In genomic region chr16:2775317-2775716, GRCh38 we compare ENCODE assay signal across 13 cellular contexts. TPM values are rescaled to one million over a fixed set of nuclear protein-coding genes. Genes with fewer than 3 reads are reported as not detected.
DNase-seq lines count a peak whose midpoint lies in the region; ATAC-seq, FAIRE-seq and TF ChIP-seq lines count a peak whose summit lies in the region.
"Had no signal": no experiment of that assay in that cellular context is flagged by ENCODE, and none has a peak within 500 bp of the region (broad histone marks: within the 10 kb centered on the region; RNA-seq: fewer than 3 reads in every experiment).

No MANE protein-coding gene starts in this region.

- H3K4me3 ChIP-seq in SK-N-SH (ENCODE audit: low read depth in 2 of 2, low read length in 1 of 2) (no peak overlapping the region), MG63 (peak overlapping the region; percentile 100), neutrophil (ENCODE audit: low read depth in 1 of 2, low read length in 1 of 2) (no peak overlapping the region), tibial artery (peak overlapping the region in 1 of 2 donors; percentile 83), kidney (ENCODE audit: low read length in 2 of 2) (no peak overlapping the region)

- peak overlapping the region; percentile 77 for H3K4me2 ChIP-seq in SK-N-SH

- H3K4me1 ChIP-seq in SK-N-SH (ENCODE audit: control insufficient read depth in 1 of 2, insufficient read depth in 2 of 2, low read depth in 1 of 2, low read length in 1 of 2) (peaks cover 11 to 25% of the 10 kb centered on the region in 2 experiments; a peak in 2 of 4 replicates), neutrophil (ENCODE audit: control insufficient read depth in 1 of 2, insufficient read depth in 1 of 2, low read depth in 1 of 2, low read length in 1 of 2) (peaks cover 30 to 33% of the 10 kb centered on the region in 2 experiments), tibial artery (peaks cover 0 to 35% (median 27%) of the 10 kb centered on the region in 4 donors), kidney (ENCODE audit: control insufficient read depth in 1 of 2, insufficient read depth in 1 of 2, low read depth in 1 of 2, low read length in 2 of 2) (peaks cover 7 to 23% of the 10 kb centered on the region in 2 donors)

- H3K9me3 ChIP-seq in SK-N-SH (no peaks in the 10 kb centered on the region), MG63 (no peaks in the 10 kb centered on the region), neutrophil (no peaks in the 10 kb centered on the region), tibial artery (no peaks in the 10 kb centered on the region), kidney (ENCODE audit: control insufficient read depth in 1 of 2, low read length in 2 of 2) (no peaks in the 10 kb centered on the region)

- peaks cover 51% of the 10 kb centered on the region for H3K79me2 ChIP-seq in SK-N-SH (ENCODE audit: insufficient read depth)

- no peak for TF ChIP-seq EP300 in SK-N-SH (IDR thresholded peaks at IDR 0.05; ENCODE audit: borderline replicate concordance in 1 of 2, low read depth in 1 of 2, low read length in 1 of 2)

- H3K9me3 Mint-ChIP-seq in effector memory CD8-positive, alpha-beta T cell: no peaks in the 10 kb centered on the region

- H3K27ac ChIP-seq in SK-N-SH (ENCODE audit: low read depth in 2 of 2, low read length in 1 of 2): no peak overlapping the region
- H3K27ac ChIP-seq in neutrophil: peak overlapping the region; percentile 62
- no peak overlapping the region for H3K27ac ChIP-seq in tibial artery
- H3K27ac ChIP-seq in kidney (ENCODE audit: low read depth in 2 of 2, low read length in 2 of 2): no peak overlapping the region
- H3K27ac ChIP-seq: WERI-Rb-1 had no signal

- H3K36me3 Mint-ChIP-seq in effector memory CD8-positive, alpha-beta T cell (ENCODE audit: insufficient read depth): peaks cover 48% of the 10 kb centered on the region

- intact Hi-C loops in tibial artery (cut with DNase I; ENCODE audit: low total_unique reads) (no loop called here), kidney (cut with DNase I) (no loop called here)

- H3K27me3 Mint-ChIP-seq in effector memory CD8-positive, alpha-beta T cell: no peaks in the 10 kb centered on the region

- H3F3A ChIP-seq in SK-N-SH (replicated peaks; ENCODE audit: insufficient read depth): peaks cover 11% of the 10 kb centered on the region

- 77% methylated on average over 5 of the region's 6 CpGs for WGBS in SK-N-SH (ENCODE audit: low lambda C conversion rate)

- H3K27me3 ChIP-seq in SK-N-SH (ENCODE audit: insufficient read depth) (no peaks in the 10 kb centered on the region), MG63 (no peaks in the 10 kb centered on the region), neutrophil (no peaks in the 10 kb centered on the region), tibial artery (no peaks in the 10 kb centered on the region)

- no peak overlapping the region for H3K9ac ChIP-seq in SK-N-SH
- H3K9ac ChIP-seq in kidney (ENCODE audit: low read length in 2 of 2): no peak overlapping the region

- TF ChIP-seq CTCF in SK-N-SH (IDR thresholded peaks at IDR 0.05) (no peak), neutrophil (IDR thresholded peaks at IDR 0.05) (no peak), tibial artery (IDR thresholded peaks at IDR 0.05) (no peak), kidney (IDR thresholded peaks at IDR 0.05; ENCODE audit: borderline replicate concordance, extremely low read depth, insufficient read depth) (no peak)

- no peak for FAIRE-seq in kidney (lab: Jason Lieb, UNC)

- H3K9me2 ChIP-seq in SK-N-SH: no peaks in the 10 kb centered on the region

- TF ChIP-seq RAD21 in SK-N-SH (IDR thresholded peaks at IDR 0.05; ENCODE audit: low read length): no peak

- peak overlapping the region; percentile 92 to 93 for H3K4me3 Mint-ChIP-seq in effector memory CD8-positive, alpha-beta T cell

- H4K20me1 ChIP-seq in SK-N-SH (ENCODE audit: insufficient read depth): peaks cover 32% of the 10 kb centered on the region

- H2AFZ ChIP-seq in SK-N-SH (ENCODE audit: low read depth): no peak overlapping the region

- peaks cover 28 to 48% of the 10 kb centered on the region in 2 donors for H3K4me1 Mint-ChIP-seq in effector memory CD8-positive, alpha-beta T cell (ENCODE audit: low read depth in 2 of 2)

- H3K36me3 ChIP-seq in SK-N-SH (replicated peaks in 1 of 2; ENCODE audit: control insufficient read depth in 1 of 2, insufficient read depth in 2 of 2, low read length in 1 of 2) (peaks cover 16 to 37% of the 10 kb centered on the region in 2 experiments), MG63 (peaks cover 65% of the 10 kb centered on the region), neutrophil (peaks cover 49% of the 10 kb centered on the region), tibial artery (peaks cover 19 to 51% (median 38%) of the 10 kb centered on the region in 3 donors), kidney (ENCODE audit: control insufficient read depth in 1 of 2, insufficient read depth in 2 of 2, low read length in 2 of 2) (peaks cover 14 to 23% of the 10 kb centered on the region in 2 donors)

- POLR2A ChIA-PET in SK-N-SH (lab: Yijun Ruan, JAX): interaction anchor here (1.8 kb wide), 1 partner anchor 23 kb away, joined by 10 read pairs; the partner anchor contains the start of gene SRRM2

- H3K27ac Mint-ChIP-seq in effector memory CD8-positive, alpha-beta T cell: peak overlapping the region in 1 of 2 donors; percentile 98

- no peak for ATAC-seq in SK-N-SH treated with all-trans-retinoic acid at 6 μM for 48 hours
- no peak for ATAC-seq in effector memory CD8-positive, alpha-beta T cell (replicated peaks)

- DNase-seq in SK-N-SH (no peak), MG63 (no peak), tibial artery (no peak), kidney (no peak), NCI-H1048 (lab: John Stamatoyannopoulos, UW) (no peak)
- DNase-seq in effector memory CD8-positive, alpha-beta T cell: no peak
- DNase-seq: ACHN, Kasumi-1, NCI-H69, WERI-Rb-1 had no signal

- CTCF ChIA-PET in SK-N-SH (lab: Yijun Ruan, JAX): interaction anchor here (0.9 to 2.7 kb wide), 4 partner anchors 13 to 144 kb away, joined by 3 to 11 read pairs (median 4); no protein-coding TSS in a partner anchor

TF ChIP-seq in SK-N-SH treated with all-trans-retinoic acid at 6 μM for 48 hours, 23 proteins besides CTCF, POLR2A, EP300 and RAD21 (continues in another document):
- no peak for TF ChIP-seq ARNTL (CRISPR knock-in tag; IDR thresholded peaks at IDR 0.05; ENCODE audit: borderline replicate concordance, low read depth)
- no peak for TF ChIP-seq TOX (CRISPR knock-in tag; IDR thresholded peaks at IDR 0.05; ENCODE audit: borderline replicate concordance)
- no peak for TF ChIP-seq ZNF8 (CRISPR knock-in tag; IDR thresholded peaks at IDR 0.05)
- TF ChIP-seq ESRRG (CRISPR knock-in tag; IDR thresholded peaks at IDR 0.05): no peak
- no peak for TF ChIP-seq ZFP3 (CRISPR knock-in tag; IDR thresholded peaks at IDR 0.05)
- TF ChIP-seq CSDC2 (CRISPR knock-in tag; IDR thresholded peaks at IDR 0.05): no peak
- no peak for TF ChIP-seq ZFP30 (CRISPR knock-in tag; IDR thresholded peaks at IDR 0.05)
- TF ChIP-seq OSR1 (CRISPR knock-in tag; IDR thresholded peaks at IDR 0.05): no peak
- TF ChIP-seq ZNF70 (CRISPR knock-in tag; IDR thresholded peaks at IDR 0.05): no peak
- no peak for TF ChIP-seq CREB5 (CRISPR knock-in tag; IDR thresholded peaks at IDR 0.05; ENCODE audit: low read depth)
- TF ChIP-seq PPARA (CRISPR knock-in tag; IDR thresholded peaks at IDR 0.05; ENCODE audit: borderline replicate concordance): no peak
- TF ChIP-seq TCF4 (CRISPR knock-in tag; IDR thresholded peaks at IDR 0.05; ENCODE audit: borderline replicate concordance): no peak

RNA-seq across cellular contexts. Expression of gene ELOB, which starts 1.8 kb away (rescaled TPM):
- polyA plus RNA-seq in SK-N-SH (2012; rRNA removed) (327 and 329 TPM in 2 replicates), kidney (ENCODE audit: insufficient read depth, low read depth, low replicate concordance) (836 TPM)
- polyA plus RNA-seq in SK-N-SH (2012; cell fraction: cytosol; rRNA removed): 163 and 229 TPM in 2 replicates
- 96.2 and 161 TPM in 2 replicates for polyA plus RNA-seq in SK-N-SH (2012; cell fraction: nucleus; rRNA removed)
- 309 and 3,594 TPM in 2 replicates for total RNA-seq in MG63 (2014; rRNA removed; shearing (Covaris generic); ENCODE audit: low replicate concordance)
- total RNA-seq in kidney: 226 TPM

RNA-seq across cellular contexts. Expression of gene PRSS33, which starts 12.0 kb away (rescaled TPM):
- polyA plus RNA-seq in SK-N-SH (2012; rRNA removed): not detected in 2 replicates
- polyA plus RNA-seq in SK-N-SH (2012; cell fraction: cytosol; rRNA removed): not detected in 2 replicates
- polyA plus RNA-seq in SK-N-SH (2012; cell fraction: nucleus; rRNA removed): not detected in 2 replicates
- total RNA-seq in MG63 (2014; rRNA removed; shearing (Covaris generic); ENCODE audit: low replicate concordance): not detected in 2 replicates
- not detected for total RNA-seq in kidney
- not detected for polyA plus RNA-seq in kidney (ENCODE audit: insufficient read depth, low read depth, low replicate concordance)
- total RNA-seq: ureter had no signal

RNA-seq across cellular contexts. Expression of gene SRRM2, which starts 22.9 kb away (rescaled TPM):
- polyA plus RNA-seq in SK-N-SH (2012; rRNA removed) (100 and 143 TPM in 2 replicates), kidney (ENCODE audit: insufficient read depth, low read depth, low replicate concordance) (386 TPM)
- polyA plus RNA-seq in SK-N-SH (2012; cell fraction: cytosol; rRNA removed): 44.8 and 65.2 TPM in 2 replicates
- polyA plus RNA-seq in SK-N-SH (2012; cell fraction: nucleus; rRNA removed): 657 and 768 TPM in 2 replicates
- total RNA-seq in MG63 (2014; rRNA removed; shearing (Covaris generic); ENCODE audit: low replicate concordance): 11.2 and 21.1 TPM in 2 replicates
- total RNA-seq in kidney: 621 TPM

RNA-seq across cellular contexts. Expression of gene PRSS41, which starts 23.0 kb away (rescaled TPM):
- polyA plus RNA-seq in SK-N-SH (2012; rRNA removed): not detected in 2 replicates
- not detected in 2 replicates for polyA plus RNA-seq in SK-N-SH (2012; cell fraction: cytosol; rRNA removed)
- polyA plus RNA-seq in SK-N-SH (2012; cell fraction: nucleus; rRNA removed): not detected in 2 replicates
- total RNA-seq in MG63 (2014; rRNA removed; shearing (Covaris generic); ENCODE audit: low replicate concordance): not detected in 2 replicates
- total RNA-seq in kidney: not detected
- not detected for polyA plus RNA-seq in kidney (ENCODE audit: insufficient read depth, low read depth, low replicate concordance)
- total RNA-seq: ureter had no signal

RNA-seq across cellular contexts. Expression of gene PRSS21, which starts 41.7 kb away (rescaled TPM):
- polyA plus RNA-seq in SK-N-SH (2012; rRNA removed) (not detected in 2 replicates), kidney (ENCODE audit: insufficient read depth, low read depth, low replicate concordance) (not detected)
- polyA plus RNA-seq in SK-N-SH (2012; cell fraction: cytosol; rRNA removed): not detected in 2 replicates
- not detected in 2 replicates for polyA plus RNA-seq in SK-N-SH (2012; cell fraction: nucleus; rRNA removed)
- total RNA-seq in MG63 (2014; rRNA removed; shearing (Covaris generic); ENCODE audit: low replicate concordance): 5.8 and 11.9 TPM in 2 replicates
- total RNA-seq in kidney: 0.54 TPM

Comparison
In these comparisons a context has a peak if more than half of its experiments do, and no peak if none do; other contexts are left out.
1. RNA of gene SRRM2, which starts 22.9 kb away (total RNA-seq): 621 TPM in kidney (single experiment); 11.2 to 21.1 TPM in MG63; every median in the first group is over 10 times any median in the second.